19 cellular contexts compared by ENCODE assay signal in genomic region chr3:195066441-195066841, GRCh38.
"Had no signal": no experiment of that assay in that cellular context is flagged by ENCODE, and none has a peak within 500 bp of the region (broad histone marks: within the 10 kb centered on the region; RNA-seq: fewer than 3 reads in every experiment).

No MANE protein-coding gene starts in this region.

- H3K9me3 ChIP-seq: adrenal gland, thyroid gland had no signal

- H3K27me3 ChIP-seq: adrenal gland, thyroid gland had no signal

- H3K4me3 ChIP-seq: adrenal gland, smooth muscle cell, thyroid gland had no signal

- DNase-seq: activated CD4-positive, alpha-beta T cell treated with anti-CD3 and anti-CD28 coated beads, Interleukin-2, amount 10 ng/mL, durations not matched to agents 24 days and 14 days; activated CD8-positive, alpha-beta T cell treated with anti-CD3 and anti-CD28 coated beads, Interleukin-2, amount 10 ng/mL, durations not matched to agents 7 days and 5 days; activated gamma-delta T cell; activated T-cell treated with anti-CD3 and anti-CD28 coated beads, Interleukin-2, amount 50 U/mL, for 24 hours; adrenal gland; effector memory CD8-positive, alpha-beta T cell; mammary epithelial cell; midbrain; occipital lobe; retina; stimulated activated CD4-positive, alpha-beta T cell treated with anti-CD3 and anti-CD28 coated beads, Interleukin-4, amount 100 ng/mL, for 24 hours; stimulated activated naive CD4-positive, alpha-beta T cell treated with Interleukin-2 at 50 U/mL for 16 hours; T-cell; thyroid gland had no signal

- FAIRE-seq: bronchial epithelial cell had no signal

- ATAC-seq: activated CD8-positive, alpha-beta T cell treated with anti-CD3 and anti-CD28 coated beads, Interleukin-2, amount 10 ng/mL, durations not matched to agents 7 days and 5 days; activated naive CD4-positive, alpha-beta T cell treated with anti-CD3 and anti-CD28 coated beads, Interleukin-2, amount 50 U/mL, for 72 hours; effector memory CD8-positive, alpha-beta T cell; left colon; SK-N-SH treated with all-trans-retinoic acid at 6 μM for 48 hours; T-cell had no signal

- H3K27ac ChIP-seq: adrenal gland, thyroid gland had no signal

- H3K4me1 ChIP-seq: adrenal gland, thyroid gland had no signal
